ENCODE assay signal across 9 cellular contexts in the genomic region with DNA sequence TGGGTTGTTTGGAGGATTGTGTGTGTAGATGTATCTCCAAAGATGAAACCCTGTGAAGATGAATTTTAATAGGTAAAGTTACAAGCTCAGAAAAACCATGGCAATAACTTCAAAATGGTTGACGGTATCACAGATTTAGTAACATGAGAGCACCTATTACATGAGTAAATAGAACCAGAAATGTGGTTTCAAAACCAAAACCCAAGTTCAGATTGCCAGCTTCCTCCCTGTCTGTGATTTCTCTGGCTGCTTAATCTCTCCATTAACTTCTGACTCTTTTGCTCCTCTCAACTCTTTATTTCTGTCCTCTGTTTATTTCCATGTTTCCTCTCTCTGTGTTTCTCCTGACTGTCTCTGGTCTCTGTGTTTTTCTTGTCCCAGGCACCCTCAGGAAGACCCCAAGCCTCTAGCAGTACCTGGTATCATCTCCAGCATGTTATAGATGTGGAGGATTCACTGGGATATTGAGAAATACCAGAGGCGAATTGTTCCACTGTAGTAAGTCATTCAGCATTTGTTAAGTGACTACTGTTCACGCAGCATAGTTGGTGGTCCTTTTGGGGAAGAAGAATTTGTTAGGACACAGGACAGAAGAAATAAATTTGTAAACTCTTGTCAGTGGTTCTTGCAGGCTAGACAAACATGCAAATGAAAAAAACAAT.
DNase-seq lines count a peak whose midpoint lies in the region; ATAC-seq and TF ChIP-seq lines count a peak whose summit lies in the region.
"Had no signal": no experiment of that assay in that cellular context is flagged by ENCODE, and none has a peak within 500 bp of the region (broad histone marks: within the 10 kb centered on the region; RNA-seq: fewer than 3 reads in every experiment).

No MANE protein-coding gene starts in this region.

- H3K27me3 Mint-ChIP-seq in naive thymus-derived CD8-positive, alpha-beta T cell: no peaks in the 10 kb centered on the region

- peak overlapping the region; percentile 35 to 57 for H3K4me3 ChIP-seq in ascending aorta

- DNase-seq in ELR (ENCODE audit: low read depth): peak; percentile 26
- DNase-seq in ascending aorta (ENCODE audit: low spot score in 2 of 2): no peak
- peak in 1 of 10 donors; percentile 29 for DNase-seq in naive thymus-derived CD8-positive, alpha-beta T cell
- DNase-seq in DMS 273 (lab: John Stamatoyannopoulos, UW; ENCODE audit: unreplicated experiment): no peak
- no peak for DNase-seq in NCI-H2081 (lab: John Stamatoyannopoulos, UW)
- no peak for DNase-seq in activated gamma-delta T cell treated with Interleukin-2 at 50 U/mL for 16 hours
- no peak for DNase-seq in NCI-H82 treated with DMSO at 0.1 percent for 48 hours (lab: John Stamatoyannopoulos, UW; ENCODE audit: unreplicated experiment)
- DNase-seq: caudate nucleus had no signal

- H3K36me3 Mint-ChIP-seq in naive thymus-derived CD8-positive, alpha-beta T cell: peaks cover 0 to 13% (median 0%) of the 10 kb centered on the region in 3 donors

- peak overlapping the region in 3 of 10 donors; percentile 2 to 25 (median 11) for H3K4me3 Mint-ChIP-seq in naive thymus-derived CD8-positive, alpha-beta T cell

- H3K27ac ChIP-seq in ascending aorta: peak overlapping the region; percentile 76 to 80

- POLR2A ChIA-PET in naive thymus-derived CD8-positive, alpha-beta T cell (lab: Charles Lee): no interaction called here

- H3K4me1 ChIP-seq in ascending aorta: peaks cover 3 to 34% of the 10 kb centered on the region in 2 donors

- H3K27ac Mint-ChIP-seq in naive thymus-derived CD8-positive, alpha-beta T cell: peak overlapping the region in 6 of 10 donors; percentile 11 to 49 (median 24)

- no peak for TF ChIP-seq CTCF in ascending aorta (IDR thresholded peaks at IDR 0.05)

- ATAC-seq in HG02981 (IDR thresholded peaks at IDR 0.05; ENCODE audit: unreplicated experiment): peak; percentile 57
- peak; percentile 44 to 56 for ATAC-seq in naive thymus-derived CD8-positive, alpha-beta T cell

- intact Hi-C loops in ascending aorta (cut with DNase I): loop anchor here (2.0 to 10.0 kb wide), 8 partner anchors 15 to 563 kb away; a partner anchor contains a TSS

- H3K9me3 Mint-ChIP-seq in naive thymus-derived CD8-positive, alpha-beta T cell: no peaks in the 10 kb centered on the region

- no peaks in the 10 kb centered on the region for H3K36me3 ChIP-seq in ascending aorta

- H3K9me3 ChIP-seq in ascending aorta: no peaks in the 10 kb centered on the region

- no peaks in the 10 kb centered on the region for H3K27me3 ChIP-seq in ascending aorta

- peaks cover 17 to 38% (median 32%) of the 10 kb centered on the region in 4 donors for H3K4me1 Mint-ChIP-seq in naive thymus-derived CD8-positive, alpha-beta T cell
